In genomic region chr1:209398330-209398991, GRCh38 we compare ENCODE assay signal across 11 cellular contexts.
DNase-seq lines count a peak whose midpoint lies in the region; ATAC-seq and TF ChIP-seq lines count a peak whose summit lies in the region.
"Had no signal": no experiment of that assay in that cellular context is flagged by ENCODE, and none has a peak within 500 bp of the region (broad histone marks: within the 10 kb centered on the region; RNA-seq: fewer than 3 reads in every experiment).

No MANE protein-coding gene starts in this region.

- H3K36me3 ChIP-seq in esophagus squamous epithelium (no peaks in the 10 kb centered on the region), H7 (replicated peaks; ENCODE audit: control insufficient read depth, insufficient read depth, low read length) (no peaks in the 10 kb centered on the region)
- H3K36me3 ChIP-seq: ascending aorta, neutrophil, tibial artery had no signal

- H3K27ac ChIP-seq in esophagus squamous epithelium: peak overlapping the region; percentile 68 to 89 (median 85)
- H3K27ac ChIP-seq: ascending aorta, neutrophil, tibial artery had no signal

- 26 to 43% methylated on average over 5 of the region's 5 CpGs for WGBS in esophagus squamous epithelium, 2 donors

- H3K27me3 ChIP-seq in esophagus squamous epithelium (no peaks in the 10 kb centered on the region), H7 (ENCODE audit: control insufficient read depth, insufficient read depth, low read length) (no peaks in the 10 kb centered on the region)
- H3K27me3 ChIP-seq: ascending aorta, tibial artery had no signal

- no peak overlapping the region for H3K27ac Mint-ChIP-seq in stimulated activated memory B cell treated with anti-CD40 and anti-IgM and Interleukin-4, amounts not matched to agents 10 μg/mL and 1 μg/mL and 100 μg/mL, for 72 hours

- H3K9me3 ChIP-seq in esophagus squamous epithelium: no peaks in the 10 kb centered on the region
- H3K9me3 ChIP-seq: ascending aorta, neutrophil, tibial artery had no signal

- no peaks in the 10 kb centered on the region for H3K4me1 Mint-ChIP-seq in stimulated activated memory B cell treated with anti-CD40 and anti-IgM and Interleukin-4, amounts not matched to agents 10 μg/mL and 1 μg/mL and 100 μg/mL, for 72 hours

- intact Hi-C loops in esophagus squamous epithelium (cut with DNase I): no loop called here

- H3K4me3 ChIP-seq in esophagus squamous epithelium: no peak overlapping the region
- no peak overlapping the region for H3K4me3 ChIP-seq in H7 (ENCODE audit: insufficient read depth, low read depth, low read length)
- H3K4me3 ChIP-seq: ascending aorta, tibial artery had no signal

- no peaks in the 10 kb centered on the region for H3K27me3 Mint-ChIP-seq in stimulated activated memory B cell treated with anti-CD40 and anti-IgM and Interleukin-4, amounts not matched to agents 10 μg/mL and 1 μg/mL and 100 μg/mL, for 72 hours

- in situ Hi-C loops in Caki2 (cut with HindIII; ENCODE audit: low pct_unique_long_range_greater_than_20kb, low sequenced_read_pairs): no loop called here

- no peak for ATAC-seq in stimulated activated memory B cell treated with anti-CD40 and anti-IgM and Interleukin-4, amounts not matched to agents 10 μg/mL and 1 μg/mL and 100 μg/mL, for 72 hours

- no peaks in the 10 kb centered on the region for H3K9me3 Mint-ChIP-seq in stimulated activated memory B cell treated with anti-CD40 and anti-IgM and Interleukin-4, amounts not matched to agents 10 μg/mL and 1 μg/mL and 100 μg/mL, for 72 hours

- TF ChIP-seq POLR2A in esophagus squamous epithelium (IDR thresholded peaks at IDR 0.05): no peak

- peak; percentile 23 for DNase-seq in Caki2 (ENCODE audit: low read depth)
- peak; percentile 35 for DNase-seq in NOMO-1 treated with dmso at 0.1 percent for 144 hours (lab: John Stamatoyannopoulos, UW; ENCODE audit: unreplicated experiment)
- no peak for DNase-seq in esophagus squamous epithelium (lab: John Stamatoyannopoulos, UW)
- DNase-seq in non-pigmented ciliary epithelial cell (ENCODE audit: low read depth): peak; percentile 83
- DNase-seq in NCI-H1417 (lab: John Stamatoyannopoulos, UW): no peak
- no peak for DNase-seq in DMS153 treated with DMSO at 0.1 percent for 48 hours (lab: John Stamatoyannopoulos, UW; ENCODE audit: unreplicated experiment)
- no peak for DNase-seq in H7

- peaks cover 20 to 85% (median 26%) of the 10 kb centered on the region in 3 donors for H3K4me1 ChIP-seq in esophagus squamous epithelium
- H3K4me1 ChIP-seq: ascending aorta had no signal

- no peak for TF ChIP-seq CTCF in esophagus squamous epithelium (IDR thresholded peaks at IDR 0.05)

- no peak overlapping the region for H3K4me3 Mint-ChIP-seq in stimulated activated memory B cell treated with anti-CD40 and anti-IgM and Interleukin-4, amounts not matched to agents 10 μg/mL and 1 μg/mL and 100 μg/mL, for 72 hours

- H3K36me3 Mint-ChIP-seq in stimulated activated memory B cell treated with anti-CD40 and anti-IgM and Interleukin-4, amounts not matched to agents 10 μg/mL and 1 μg/mL and 100 μg/mL, for 72 hours: no peaks in the 10 kb centered on the region

Comparison
In these comparisons a context has a peak if more than half of its experiments do, and no peak if none do; other contexts are left out.
1. DNase-seq: peak in Caki2 (single experiment), NOMO-1 treated with dmso at 0.1 percent for 144 hours (single experiment) and non-pigmented ciliary epithelial cell (single experiment); none in esophagus squamous epithelium (single experiment), NCI-H1417 (0 of 3), DMS153 treated with DMSO at 0.1 percent for 48 hours (single experiment) and H7 (single experiment).